1 cellular context compared by ENCODE assay signal in the genomic region with DNA sequence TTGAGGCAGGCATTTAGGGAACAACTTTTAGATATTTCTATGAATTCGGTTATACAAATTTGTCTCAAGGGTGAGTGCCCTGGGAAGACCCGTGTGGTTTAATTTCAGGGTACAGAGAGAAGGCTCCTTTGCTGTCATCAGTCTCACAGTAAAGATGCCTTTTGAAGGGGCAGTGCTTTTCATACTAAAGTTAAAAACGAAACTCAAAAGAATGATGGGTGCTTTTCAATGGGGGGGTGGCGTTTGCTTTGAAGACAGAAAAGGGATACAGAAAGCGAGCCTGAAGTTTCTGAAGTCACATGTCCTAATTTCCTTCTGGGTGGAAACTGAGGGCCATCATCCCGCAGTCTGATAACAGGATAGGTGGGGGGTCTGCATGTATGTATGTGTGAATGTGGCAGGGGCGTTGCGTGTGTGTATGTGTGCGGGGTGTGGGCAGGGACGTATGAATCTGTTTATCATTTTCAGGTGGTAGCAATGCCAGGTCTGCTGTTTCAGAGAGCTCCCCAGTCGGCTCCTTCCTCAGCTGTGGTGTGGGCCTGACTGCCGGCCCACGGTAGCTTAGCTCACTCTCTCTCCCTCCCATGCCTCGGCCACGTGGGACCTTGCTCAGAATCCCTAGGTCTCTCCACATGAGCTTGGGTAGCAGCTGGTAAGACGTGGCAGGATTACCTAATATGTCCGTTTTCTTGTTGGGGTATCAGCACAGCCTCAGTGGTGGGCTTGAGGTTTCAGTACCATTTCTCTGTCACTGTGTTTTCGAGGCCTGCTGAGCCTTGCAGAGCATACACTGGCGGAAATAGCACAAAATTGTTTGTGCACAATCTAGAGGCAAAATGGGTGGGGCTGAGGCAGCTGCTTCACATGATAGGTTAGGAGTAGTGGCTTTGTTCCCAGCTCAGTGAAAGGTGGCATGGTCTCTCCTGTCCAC.
TF ChIP-seq lines count a peak whose summit lies in the region.

No MANE protein-coding gene starts in this region.

TF ChIP-seq in K562, 482 proteins besides CTCF, POLR2A, EP300 and RAD21 (continued from another document):
- TF ChIP-seq ZBTB26 (CRISPR knock-in tag; IDR thresholded peaks at IDR 0.05) (no peak), TRIM28 (IDR thresholded peaks at IDR 0.05) (no peak), ZNF140 (CRISPR knock-in tag; IDR thresholded peaks at IDR 0.05) (no peak), CBFB (CRISPR knock-in tag; IDR thresholded peaks at IDR 0.05) (no peak), ZBTB5 (IDR thresholded peaks at IDR 0.05) (no peak), SMARCE1 (IDR thresholded peaks at IDR 0.05) (no peak), ZNF431 (CRISPR knock-in tag; IDR thresholded peaks at IDR 0.05) (no peak), RBM15 (IDR thresholded peaks at IDR 0.05; ENCODE audit: insufficient read depth, low read length) (no peak), HOXB6 (CRISPR knock-in tag; IDR thresholded peaks at IDR 0.05; ENCODE audit: borderline replicate concordance) (no peak), ZC3H8 (IDR thresholded peaks at IDR 0.05) (no peak), ZNF644 (tag; IDR thresholded peaks at IDR 0.05; ENCODE audit: low read depth) (0 out of 2 replicates have a peak, but pooled peaks have one; percentile 4), MAZ (CRISPR knock-in tag; conservative IDR thresholded peaks at IDR 0.05 in 1 of 2, IDR thresholded peaks at IDR 0.05 in 1 of 2) (0 out of 4 replicates have a peak, but pooled peaks of 1 of the 2 experiments have one; percentile 18), KLF6 (CRISPR knock-in tag; IDR thresholded peaks at IDR 0.05; ENCODE audit: borderline replicate concordance) (no peak), BRF1 (IDR thresholded peaks at IDR 0.05; ENCODE audit: borderline replicate concordance, extremely low read depth, insufficient read length) (no peak), ZNF347 (CRISPR knock-in tag; IDR thresholded peaks at IDR 0.05; ENCODE audit: low read depth) (no peak), GABPB1 (CRISPR knock-in tag; IDR thresholded peaks at IDR 0.05) (no peak), TSHZ1 (CRISPR knock-in tag; IDR thresholded peaks at IDR 0.05) (no peak), ZKSCAN1 (IDR thresholded peaks at IDR 0.05; ENCODE audit: low read depth, low read length) (no peak), ELF1 (tag; IDR thresholded peaks at IDR 0.05) (no peak), HOMEZ (CRISPR knock-in tag; IDR thresholded peaks at IDR 0.05) (no peak), FOS (IDR thresholded peaks at IDR 0.05; ENCODE audit: extremely low read depth, insufficient read length) (no peak), NR2C1 (IDR thresholded peaks at IDR 0.05) (no peak), NR2C1 (tag; IDR thresholded peaks at IDR 0.05) (no peak), CEBPG (CRISPR knock-in tag; IDR thresholded peaks at IDR 0.05) (no peak), CEBPG (tag; conservative IDR thresholded peaks at IDR 0.05 in 1 of 2, IDR thresholded peaks at IDR 0.05 in 1 of 2) (no peak), SMARCC2 (IDR thresholded peaks at IDR 0.05; ENCODE audit: low read depth) (no peak), DMBX1 (CRISPR knock-in tag; IDR thresholded peaks at IDR 0.05; ENCODE audit: borderline replicate concordance) (0 out of 2 replicates have a peak, but pooled peaks have one; percentile 52)
- TF ChIP-seq, protein P1, sequence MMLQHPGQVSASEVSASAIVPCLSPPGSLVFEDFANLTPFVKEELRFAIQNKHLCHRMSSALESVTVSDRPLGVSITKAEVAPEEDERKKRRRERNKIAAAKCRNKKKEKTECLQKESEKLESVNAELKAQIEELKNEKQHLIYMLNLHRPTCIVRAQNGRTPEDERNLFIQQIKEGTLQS (IDR thresholded peaks at IDR 0.05): no peak
- TF ChIP-seq, protein P1 (CRISPR knock-in tag; conservative IDR thresholded peaks at IDR 0.05): no peak
- TF ChIP-seq, protein P2, sequence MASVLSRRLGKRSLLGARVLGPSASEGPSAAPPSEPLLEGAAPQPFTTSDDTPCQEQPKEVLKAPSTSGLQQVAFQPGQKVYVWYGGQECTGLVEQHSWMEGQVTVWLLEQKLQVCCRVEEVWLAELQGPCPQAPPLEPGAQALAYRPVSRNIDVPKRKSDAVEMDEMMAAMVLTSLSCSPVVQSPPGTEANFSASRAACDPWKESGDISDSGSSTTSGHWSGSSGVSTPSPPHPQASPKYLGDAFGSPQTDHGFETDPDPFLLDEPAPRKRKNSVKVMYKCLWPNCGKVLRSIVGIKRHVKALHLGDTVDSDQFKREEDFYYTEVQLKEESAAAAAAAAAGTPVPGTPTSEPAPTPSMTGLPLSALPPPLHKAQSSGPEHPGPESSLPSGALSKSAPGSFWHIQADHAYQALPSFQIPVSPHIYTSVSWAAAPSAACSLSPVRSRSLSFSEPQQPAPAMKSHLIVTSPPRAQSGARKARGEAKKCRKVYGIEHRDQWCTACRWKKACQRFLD (CRISPR knock-in tag; IDR thresholded peaks at IDR 0.05): 0 out of 2 replicates have a peak, but pooled peaks have one; percentile 35
- TF ChIP-seq, protein P3, sequence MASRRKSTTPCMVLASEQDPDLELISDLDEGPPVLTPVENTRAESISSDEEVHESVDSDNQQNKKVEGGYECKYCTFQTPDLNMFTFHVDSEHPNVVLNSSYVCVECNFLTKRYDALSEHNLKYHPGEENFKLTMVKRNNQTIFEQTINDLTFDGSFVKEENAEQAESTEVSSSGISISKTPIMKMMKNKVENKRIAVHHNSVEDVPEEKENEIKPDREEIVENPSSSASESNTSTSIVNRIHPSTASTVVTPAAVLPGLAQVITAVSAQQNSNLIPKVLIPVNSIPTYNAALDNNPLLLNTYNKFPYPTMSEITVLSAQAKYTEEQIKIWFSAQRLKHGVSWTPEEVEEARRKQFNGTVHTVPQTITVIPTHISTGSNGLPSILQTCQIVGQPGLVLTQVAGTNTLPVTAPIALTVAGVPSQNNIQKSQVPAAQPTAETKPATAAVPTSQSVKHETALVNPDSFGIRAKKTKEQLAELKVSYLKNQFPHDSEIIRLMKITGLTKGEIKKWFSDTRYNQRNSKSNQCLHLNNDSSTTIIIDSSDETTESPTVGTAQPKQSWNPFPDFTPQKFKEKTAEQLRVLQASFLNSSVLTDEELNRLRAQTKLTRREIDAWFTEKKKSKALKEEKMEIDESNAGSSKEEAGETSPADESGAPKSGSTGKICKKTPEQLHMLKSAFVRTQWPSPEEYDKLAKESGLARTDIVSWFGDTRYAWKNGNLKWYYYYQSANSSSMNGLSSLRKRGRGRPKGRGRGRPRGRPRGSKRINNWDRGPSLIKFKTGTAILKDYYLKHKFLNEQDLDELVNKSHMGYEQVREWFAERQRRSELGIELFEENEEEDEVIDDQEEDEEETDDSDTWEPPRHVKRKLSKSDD (conservative IDR thresholded peaks at IDR 0.05; ENCODE audit: low read length): no peak
- TF ChIP-seq, protein P4, sequence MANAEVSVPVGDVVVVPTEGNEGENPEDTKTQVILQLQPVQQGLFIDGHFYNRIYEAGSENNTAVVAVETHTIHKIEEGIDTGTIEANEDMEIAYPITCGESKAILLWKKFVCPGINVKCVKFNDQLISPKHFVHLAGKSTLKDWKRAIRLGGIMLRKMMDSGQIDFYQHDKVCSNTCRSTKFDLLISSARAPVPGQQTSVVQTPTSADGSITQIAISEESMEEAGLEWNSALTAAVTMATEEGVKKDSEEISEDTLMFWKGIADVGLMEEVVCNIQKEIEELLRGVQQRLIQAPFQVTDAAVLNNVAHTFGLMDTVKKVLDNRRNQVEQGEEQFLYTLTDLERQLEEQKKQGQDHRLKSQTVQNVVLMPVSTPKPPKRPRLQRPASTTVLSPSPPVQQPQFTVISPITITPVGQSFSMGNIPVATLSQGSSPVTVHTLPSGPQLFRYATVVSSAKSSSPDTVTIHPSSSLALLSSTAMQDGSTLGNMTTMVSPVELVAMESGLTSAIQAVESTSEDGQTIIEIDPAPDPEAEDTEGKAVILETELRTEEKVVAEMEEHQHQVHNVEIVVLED (CRISPR knock-in tag; IDR thresholded peaks at IDR 0.05): no peak
